In genomic region chr22:21009638-21010425, GRCh38 we compare ENCODE assay signal across 1 cellular context.
TF ChIP-seq lines count a peak whose summit lies in the region.

No MANE protein-coding gene starts in this region.

TF ChIP-seq in HepG2, 621 proteins besides CTCF, POLR2A, EP300 and RAD21 (continued from another document and continues in another):
- TF ChIP-seq ZNF143 (CRISPR knock-in tag; IDR thresholded peaks at IDR 0.05) (no peak), ZFP36L1 (CRISPR knock-in tag; IDR thresholded peaks at IDR 0.05) (0 out of 2 replicates have a peak, but pooled peaks have one; percentile 36), ZSCAN21 (CRISPR knock-in tag; IDR thresholded peaks at IDR 0.05; ENCODE audit: borderline replicate concordance) (0 out of 2 replicates have a peak, but pooled peaks have one; percentile 60), ZNF616 (CRISPR knock-in tag; IDR thresholded peaks at IDR 0.05; ENCODE audit: low read depth) (no peak), PAF1 (CRISPR knock-in tag; IDR thresholded peaks at IDR 0.05) (no peak), GMEB2 (CRISPR knock-in tag; IDR thresholded peaks at IDR 0.05; ENCODE audit: low read depth) (no peak), ZBTB43 (CRISPR knock-in tag; conservative IDR thresholded peaks at IDR 0.05) (peak; percentile 77; the same call in 1 of the 2 replicates), IRF1 (CRISPR knock-in tag; IDR thresholded peaks at IDR 0.05; ENCODE audit: low read depth) (no peak), HBP1 (CRISPR knock-in tag; IDR thresholded peaks at IDR 0.05; ENCODE audit: low read depth) (peak; percentile 93), CC2D1A (CRISPR knock-in tag; IDR thresholded peaks at IDR 0.05) (no peak), ZNF781 (CRISPR knock-in tag; IDR thresholded peaks at IDR 0.05; ENCODE audit: borderline replicate concordance, not compliant biosample characterization) (peak; percentile 53), DNMT3B (CRISPR knock-in tag; conservative IDR thresholded peaks at IDR 0.05) (peak; percentile 92), ZNF274 (CRISPR knock-in tag; IDR thresholded peaks at IDR 0.05) (no peak), ZNF234 (CRISPR knock-in tag; conservative IDR thresholded peaks at IDR 0.05) (no peak), TEAD2 (CRISPR knock-in tag; IDR thresholded peaks at IDR 0.05) (no peak), KAT2B (IDR thresholded peaks at IDR 0.05; ENCODE audit: borderline replicate concordance, low read depth, low read length) (no peak), SIX1 (CRISPR knock-in tag; IDR thresholded peaks at IDR 0.05; ENCODE audit: borderline replicate concordance) (0 out of 2 replicates have a peak, but pooled peaks have one; percentile 28), ATF4 (CRISPR knock-in tag; IDR thresholded peaks at IDR 0.05) (no peak), KDM3A (CRISPR knock-in tag; IDR thresholded peaks at IDR 0.05; ENCODE audit: low read depth) (no peak), FOXA3 (CRISPR knock-in tag; IDR thresholded peaks at IDR 0.05) (peak; percentile 58; the same call in 1 of the 2 replicates), ZNF101 (CRISPR knock-in tag; IDR thresholded peaks at IDR 0.05; ENCODE audit: borderline replicate concordance, low read depth) (no peak), ZNF710 (CRISPR knock-in tag; IDR thresholded peaks at IDR 0.05; ENCODE audit: borderline replicate concordance) (no peak), MXD1 (CRISPR knock-in tag; IDR thresholded peaks at IDR 0.05) (no peak), POLR2AphosphoS2 (IDR thresholded peaks at IDR 0.05; ENCODE audit: low read depth, low read length) (no peak), ZBTB4 (CRISPR knock-in tag; IDR thresholded peaks at IDR 0.05; ENCODE audit: borderline replicate concordance) (no peak), ZBTB21 (CRISPR knock-in tag; IDR thresholded peaks at IDR 0.05) (no peak; the same call in 1 of the 2 replicates), ZNF160 (CRISPR knock-in tag; IDR thresholded peaks at IDR 0.05) (no peak), XRCC5 (optimal IDR thresholded peaks at IDR 0.05; ENCODE audit: low read length) (peak; percentile 51), ATF1 (CRISPR knock-in tag; IDR thresholded peaks at IDR 0.05) (no peak), E2F1 (CRISPR knock-in tag; IDR thresholded peaks at IDR 0.05) (no peak), ATF6 (CRISPR knock-in tag; conservative IDR thresholded peaks at IDR 0.05) (0 out of 2 replicates have a peak, but pooled peaks have one; percentile 89), HNRNPLL (IDR thresholded peaks at IDR 0.05; ENCODE audit: low read depth, low read length, poor library complexity, severe bottlenecking) (no peak), MBNL3 (CRISPR knock-in tag; conservative IDR thresholded peaks at IDR 0.05) (no peak), ZNF138 (CRISPR knock-in tag; IDR thresholded peaks at IDR 0.05; ENCODE audit: low read depth) (no peak), ZNF484 (CRISPR knock-in tag; IDR thresholded peaks at IDR 0.05; ENCODE audit: borderline replicate concordance, low read depth) (no peak), TSC22D2 (CRISPR knock-in tag; IDR thresholded peaks at IDR 0.05; ENCODE audit: borderline replicate concordance) (peak; percentile 96), CBFB (CRISPR knock-in tag; IDR thresholded peaks at IDR 0.05) (no peak), FOXK2 (IDR thresholded peaks at IDR 0.05) (no peak), CHCHD3 (CRISPR knock-in tag; IDR thresholded peaks at IDR 0.05) (0 out of 2 replicates have a peak, but pooled peaks have one; percentile 38), BCL3 (CRISPR knock-in tag; IDR thresholded peaks at IDR 0.05) (no peak), PREB (CRISPR knock-in tag; IDR thresholded peaks at IDR 0.05) (no peak), ONECUT2 (CRISPR knock-in tag; IDR thresholded peaks at IDR 0.05) (no peak), ZNF337 (CRISPR knock-in tag; IDR thresholded peaks at IDR 0.05; ENCODE audit: borderline replicate concordance, low read depth) (no peak), PAX8 (CRISPR knock-in tag; IDR thresholded peaks at IDR 0.05; ENCODE audit: borderline replicate concordance) (no peak), CREM (IDR thresholded peaks at IDR 0.05) (no peak), CREM (CRISPR knock-in tag; IDR thresholded peaks at IDR 0.05) (no peak), ZNF446 (CRISPR knock-in tag; IDR thresholded peaks at IDR 0.05) (0 out of 2 replicates have a peak, but pooled peaks have one; percentile 62), SMARCC2 (IDR thresholded peaks at IDR 0.05) (no peak)
